ENCODE assay signal across 12 cellular contexts in genomic region chr5:64655596-64655995, GRCh38. TPM values are rescaled to one million over a fixed set of nuclear protein-coding genes. Genes with fewer than 3 reads are reported as not detected.
"Had no signal": no experiment of that assay in that cellular context is flagged by ENCODE, and none has a peak within 500 bp of the region (broad histone marks: within the 10 kb centered on the region; RNA-seq: fewer than 3 reads in every experiment).

No MANE protein-coding gene starts in this region.

- ATAC-seq: GM23338, HCT116 had no signal

- H3K9me3 Mint-ChIP-seq: HFFc6 had no signal

- H3K27ac ChIP-seq: GM23248 had no signal

- DNase-seq: GM23248, GOT3, H7, H9, HCEC 1CT, HFFc6 had no signal

- FAIRE-seq: H1, H54 had no signal

- H3K9me3 ChIP-seq: HAP-1 had no signal

- H3K4me2 ChIP-seq: GM23338 had no signal

- H3K27ac Mint-ChIP-seq: GM23338, H9, HFFc6 had no signal

- H3K4me3 ChIP-seq: GM23248, GM23338, HAP-1 had no signal

- H3K9ac ChIP-seq: GM23248 had no signal

- H3K36me3 ChIP-seq: HAP-1 had no signal

- H3K4me1 Mint-ChIP-seq: GM23338 had no signal

- H3K4me1 ChIP-seq: HAP-1 had no signal

- H3K4me3 Mint-ChIP-seq: GM23338, H9, HFFc6 had no signal

- H2AFZ ChIP-seq: GM23248, GM23338 had no signal

RNA-seq across cellular contexts. Expression of gene SHISAL2B, which starts 34.7 kb away (rescaled TPM):
- total RNA-seq: GM23248, H4, HFFc6 had no signal
- polyA plus RNA-seq: GM23248 had no signal
